ENCODE assay signal across 3 cellular contexts in the genomic region with DNA sequence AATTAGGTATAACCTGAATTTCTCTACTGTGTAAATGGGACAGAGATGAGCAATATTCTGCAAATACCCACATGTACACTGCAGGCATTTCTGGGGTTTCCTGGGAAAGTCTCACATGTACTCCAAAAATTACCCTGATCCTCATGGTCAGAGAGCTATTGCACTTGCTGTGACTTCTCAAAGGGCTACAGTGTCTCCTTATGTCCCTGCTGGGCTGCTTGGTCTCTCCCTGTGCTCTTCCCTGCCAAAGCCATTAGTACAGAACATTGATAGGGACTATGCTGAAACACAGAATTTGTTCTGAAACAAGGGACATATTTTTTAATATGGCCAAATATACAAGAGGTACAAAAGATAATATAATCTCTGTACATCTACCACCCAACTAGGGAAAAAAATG.
"Had no signal": no experiment of that assay in that cellular context is flagged by ENCODE, and none has a peak within 500 bp of the region (broad histone marks: within the 10 kb centered on the region; RNA-seq: fewer than 3 reads in every experiment).

No MANE protein-coding gene starts in this region.

- H3K4me3 ChIP-seq: GM12878 had no signal

- DNase-seq: GDM1, GF-D8 had no signal

- ATAC-seq: GM12878 had no signal
